In genomic region chr13:29689548-29689947, GRCh38 we compare ENCODE assay signal across 25 cellular contexts.
"Had no signal": no experiment of that assay in that cellular context is flagged by ENCODE, and none has a peak within 500 bp of the region (broad histone marks: within the 10 kb centered on the region; RNA-seq: fewer than 3 reads in every experiment).

No MANE protein-coding gene starts in this region.

- H3K4me3 ChIP-seq: lower lobe of right lung, thoracic aorta, upper lobe of left lung had no signal

- H3K27ac Mint-ChIP-seq: activated CD4-positive, alpha-beta T cell treated with anti-CD3 and anti-CD28 coated beads, Interleukin-2, amount 10 ng/mL, durations not matched to agents 24 days and 14 days; activated CD8-positive, alpha-beta memory T cell treated with anti-CD3 and anti-CD28 coated beads, Interleukin-2, amount 10 ng/mL, durations not matched to agents 7 days and 5 days; activated CD8-positive, alpha-beta T cell treated with anti-CD3 and anti-CD28 coated beads for 36 hours; activated naive CD8-positive, alpha-beta T cell; activated T-helper 2 cell treated with anti-CD3 and anti-CD28 coated beads, Interferon-gamma antibody, Interleukin-2, Interleukin-4, amounts not matched to agents 10 μg/mL and 5 μg/mL and 100 μg/mL, durations not matched to agents 14 hours and 24 hours and 36 hours; naive B cell; stimulated activated naive B cell treated with anti-CD40 and anti-IgM and Interleukin-4, amounts not matched to agents 10 μg/mL and 1 μg/mL and 100 μg/mL, for 72 hours; T-helper 17 cell had no signal

- H3K4me1 Mint-ChIP-seq: activated CD4-positive, alpha-beta T cell treated with anti-CD3 and anti-CD28 coated beads, Interleukin-2, amount 10 ng/mL, durations not matched to agents 24 days and 14 days; activated CD8-positive, alpha-beta memory T cell treated with anti-CD3 and anti-CD28 coated beads, Interleukin-2, amount 10 ng/mL, durations not matched to agents 7 days and 5 days; naive B cell; stimulated activated naive B cell treated with anti-CD40 and anti-IgM and Interleukin-4, amounts not matched to agents 10 μg/mL and 1 μg/mL and 100 μg/mL, for 72 hours had no signal

- ATAC-seq: activated CD8-positive, alpha-beta memory T cell treated with anti-CD3 and anti-CD28 coated beads, Interleukin-2, amount 10 ng/mL, durations not matched to agents 7 days and 5 days; activated CD8-positive, alpha-beta T cell treated with anti-CD3 and anti-CD28 coated beads for 36 hours; foreskin keratinocyte; lower lobe of right lung; sciatic nerve; stimulated activated naive B cell treated with anti-CD40 and anti-IgM and Interleukin-4, amounts not matched to agents 10 μg/mL and 1 μg/mL and 100 μg/mL, for 72 hours; T-helper 17 cell had no signal

- DNase-seq: activated CD4-positive, alpha-beta T cell treated with anti-CD3 and anti-CD28 coated beads, Interleukin-2, amount 10 ng/mL, durations not matched to agents 24 days and 14 days; activated CD4-positive, CD25-positive, alpha-beta regulatory T cell; activated CD8-positive, alpha-beta memory T cell treated with anti-CD3 and anti-CD28 coated beads, Interleukin-2, amount 10 ng/mL, durations not matched to agents 7 days and 5 days; activated CD8-positive, alpha-beta T cell treated with anti-CD3 and anti-CD28 coated beads for 36 hours; activated naive CD4-positive, alpha-beta T cell; central memory CD4-positive, alpha-beta T cell; dermis blood vessel endothelial cell; effector CD8-positive, alpha-beta T cell; foreskin keratinocyte; kidney; lower lobe of right lung; mesendoderm; naive B cell; nucleus accumbens; posterior cingulate gyrus; small intestine; stimulated activated CD4-positive, alpha-beta T cell treated with anti-CD3 and anti-CD28 coated beads, Interleukin-2, amount 100 ng/mL, for 24 hours; stimulated activated naive B cell treated with anti-CD40 and anti-IgM and Interleukin-4, amounts not matched to agents 10 μg/mL and 1 μg/mL and 100 μg/mL, for 72 hours; T-helper 17 cell; upper lobe of left lung had no signal

- H3K27me3 ChIP-seq: foreskin keratinocyte, upper lobe of left lung had no signal

- H3K36me3 ChIP-seq: lower lobe of right lung, thoracic aorta, upper lobe of left lung had no signal

- H3K27ac ChIP-seq: foreskin keratinocyte, lower lobe of right lung, thoracic aorta, upper lobe of left lung had no signal

- H3K4me1 ChIP-seq: lower lobe of right lung, upper lobe of left lung had no signal

- H3K4me3 Mint-ChIP-seq: activated CD4-positive, alpha-beta T cell treated with anti-CD3 and anti-CD28 coated beads, Interleukin-2, amount 10 ng/mL, durations not matched to agents 24 days and 14 days; activated CD8-positive, alpha-beta memory T cell treated with anti-CD3 and anti-CD28 coated beads, Interleukin-2, amount 10 ng/mL, durations not matched to agents 7 days and 5 days; activated CD8-positive, alpha-beta T cell treated with anti-CD3 and anti-CD28 coated beads for 36 hours; activated naive CD8-positive, alpha-beta T cell; naive B cell; stimulated activated naive B cell treated with anti-CD40 and anti-IgM and Interleukin-4, amounts not matched to agents 10 μg/mL and 1 μg/mL and 100 μg/mL, for 72 hours; T-helper 17 cell had no signal

- H3K36me3 Mint-ChIP-seq: activated CD8-positive, alpha-beta memory T cell treated with anti-CD3 and anti-CD28 coated beads, Interleukin-2, amount 10 ng/mL, durations not matched to agents 7 days and 5 days; activated naive CD8-positive, alpha-beta T cell; naive B cell; stimulated activated naive B cell treated with anti-CD40 and anti-IgM and Interleukin-4, amounts not matched to agents 10 μg/mL and 1 μg/mL and 100 μg/mL, for 72 hours had no signal

- H3K9me3 Mint-ChIP-seq: activated CD4-positive, alpha-beta T cell treated with anti-CD3 and anti-CD28 coated beads, Interleukin-2, amount 10 ng/mL, durations not matched to agents 24 days and 14 days; activated CD8-positive, alpha-beta T cell treated with anti-CD3 and anti-CD28 coated beads for 36 hours; activated T-helper 2 cell treated with anti-CD3 and anti-CD28 coated beads, Interferon-gamma antibody, Interleukin-2, Interleukin-4, amounts not matched to agents 10 μg/mL and 5 μg/mL and 100 μg/mL, durations not matched to agents 14 hours and 24 hours and 36 hours; stimulated activated naive B cell treated with anti-CD40 and anti-IgM and Interleukin-4, amounts not matched to agents 10 μg/mL and 1 μg/mL and 100 μg/mL, for 72 hours had no signal

- H3K9me3 ChIP-seq: lower lobe of right lung, thoracic aorta, upper lobe of left lung had no signal

- FAIRE-seq: astrocyte, kidney, small intestine had no signal
